ENCODE assay signal across 1 cellular context in the genomic region with DNA sequence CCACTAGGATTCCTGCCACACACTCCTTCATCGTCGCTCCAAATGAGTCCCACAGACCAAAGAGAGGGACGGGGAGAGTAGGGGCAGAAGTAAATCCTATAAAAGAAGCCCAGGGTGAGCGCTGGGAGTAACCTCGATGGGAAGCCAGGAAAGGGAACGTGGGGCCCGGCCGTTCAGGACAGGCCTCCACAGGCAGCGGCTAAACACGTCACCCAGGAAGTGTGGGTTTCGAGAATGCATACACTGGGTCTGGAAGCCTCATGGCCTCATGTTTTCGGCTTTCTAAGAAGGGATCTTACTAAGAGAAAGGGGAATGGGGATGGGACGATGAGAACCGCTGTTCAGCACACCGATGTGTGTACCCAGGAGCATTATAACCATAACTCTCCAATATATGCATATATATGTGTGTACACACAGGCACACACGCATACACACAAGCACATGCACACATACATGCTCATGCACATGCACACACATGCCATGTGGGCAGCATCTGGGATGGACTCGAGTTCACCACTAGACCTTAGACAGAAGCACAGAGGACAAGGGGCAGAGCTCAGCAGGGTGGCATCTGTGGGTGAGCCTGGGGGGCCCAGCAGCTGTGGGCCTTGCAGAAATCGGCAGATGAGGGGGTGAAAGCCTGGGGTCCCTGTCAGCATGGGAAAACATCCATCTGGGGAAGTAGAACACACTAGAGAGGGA.
TF ChIP-seq lines count a peak whose summit lies in the region.

No MANE protein-coding gene starts in this region.

TF ChIP-seq in K562, 482 proteins besides CTCF, POLR2A, EP300 and RAD21 (continued from another document):
- TF ChIP-seq, protein P1, sequence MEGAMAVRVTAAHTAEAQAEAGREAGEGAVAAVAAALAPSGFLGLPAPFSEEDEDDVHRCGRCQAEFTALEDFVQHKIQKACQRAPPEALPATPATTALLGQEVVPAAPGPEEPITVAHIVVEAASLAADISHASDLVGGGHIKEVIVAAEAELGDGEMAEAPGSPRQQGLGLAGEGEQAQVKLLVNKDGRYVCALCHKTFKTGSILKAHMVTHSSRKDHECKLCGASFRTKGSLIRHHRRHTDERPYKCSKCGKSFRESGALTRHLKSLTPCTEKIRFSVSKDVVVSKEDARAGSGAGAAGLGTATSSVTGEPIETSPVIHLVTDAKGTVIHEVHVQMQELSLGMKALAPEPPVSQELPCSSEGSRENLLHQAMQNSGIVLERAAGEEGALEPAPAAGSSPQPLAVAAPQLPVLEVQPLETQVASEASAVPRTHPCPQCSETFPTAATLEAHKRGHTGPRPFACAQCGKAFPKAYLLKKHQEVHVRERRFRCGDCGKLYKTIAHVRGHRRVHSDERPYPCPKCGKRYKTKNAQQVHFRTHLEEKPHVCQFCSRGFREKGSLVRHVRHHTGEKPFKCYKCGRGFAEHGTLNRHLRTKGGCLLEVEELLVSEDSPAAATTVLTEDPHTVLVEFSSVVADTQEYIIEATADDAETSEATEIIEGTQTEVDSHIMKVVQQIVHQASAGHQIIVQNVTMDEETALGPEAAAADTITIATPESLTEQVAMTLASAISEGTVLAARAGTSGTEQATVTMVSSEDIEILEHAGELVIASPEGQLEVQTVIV (CRISPR knock-in tag; IDR thresholded peaks at IDR 0.05; ENCODE audit: borderline replicate concordance) = no peak
- TF ChIP-seq, protein P2, sequence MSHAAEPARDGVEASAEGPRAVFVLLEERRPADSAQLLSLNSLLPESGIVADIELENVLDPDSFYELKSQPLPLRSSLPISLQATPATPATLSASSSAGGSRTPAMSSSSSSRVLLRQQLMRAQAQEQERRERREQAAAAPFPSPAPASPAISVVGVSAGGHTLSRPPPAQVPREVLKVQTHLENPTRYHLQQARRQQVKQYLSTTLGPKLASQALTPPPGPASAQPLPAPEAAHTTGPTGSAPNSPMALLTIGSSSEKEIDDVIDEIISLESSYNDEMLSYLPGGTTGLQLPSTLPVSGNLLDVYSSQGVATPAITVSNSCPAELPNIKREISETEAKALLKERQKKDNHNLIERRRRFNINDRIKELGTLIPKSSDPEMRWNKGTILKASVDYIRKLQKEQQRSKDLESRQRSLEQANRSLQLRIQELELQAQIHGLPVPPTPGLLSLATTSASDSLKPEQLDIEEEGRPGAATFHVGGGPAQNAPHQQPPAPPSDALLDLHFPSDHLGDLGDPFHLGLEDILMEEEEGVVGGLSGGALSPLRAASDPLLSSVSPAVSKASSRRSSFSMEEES (CRISPR knock-in tag; IDR thresholded peaks at IDR 0.05) = no peak
- TF ChIP-seq TOE1 (IDR thresholded peaks at IDR 0.05; ENCODE audit: borderline replicate concordance) = no peak
- TF ChIP-seq TOE1 (CRISPR knock-in tag; IDR thresholded peaks at IDR 0.05; ENCODE audit: borderline replicate concordance, low read depth) = no peak
- TF ChIP-seq FOXM1 (IDR thresholded peaks at IDR 0.05; ENCODE audit: low read depth) = no peak
- TF ChIP-seq FOXM1 (CRISPR knock-in tag; IDR thresholded peaks at IDR 0.05; ENCODE audit: low read depth) = no peak
- TF ChIP-seq ZNF695 (CRISPR knock-in tag; IDR thresholded peaks at IDR 0.05) = no peak
- TF ChIP-seq BDP1 (IDR thresholded peaks at IDR 0.05; ENCODE audit: insufficient read depth, insufficient read length) = no peak
- TF ChIP-seq, protein P3, sequence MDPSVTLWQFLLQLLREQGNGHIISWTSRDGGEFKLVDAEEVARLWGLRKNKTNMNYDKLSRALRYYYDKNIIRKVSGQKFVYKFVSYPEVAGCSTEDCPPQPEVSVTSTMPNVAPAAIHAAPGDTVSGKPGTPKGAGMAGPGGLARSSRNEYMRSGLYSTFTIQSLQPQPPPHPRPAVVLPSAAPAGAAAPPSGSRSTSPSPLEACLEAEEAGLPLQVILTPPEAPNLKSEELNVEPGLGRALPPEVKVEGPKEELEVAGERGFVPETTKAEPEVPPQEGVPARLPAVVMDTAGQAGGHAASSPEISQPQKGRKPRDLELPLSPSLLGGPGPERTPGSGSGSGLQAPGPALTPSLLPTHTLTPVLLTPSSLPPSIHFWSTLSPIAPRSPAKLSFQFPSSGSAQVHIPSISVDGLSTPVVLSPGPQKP (CRISPR knock-in tag; IDR thresholded peaks at IDR 0.05) = no peak
- TF ChIP-seq, protein P4, sequence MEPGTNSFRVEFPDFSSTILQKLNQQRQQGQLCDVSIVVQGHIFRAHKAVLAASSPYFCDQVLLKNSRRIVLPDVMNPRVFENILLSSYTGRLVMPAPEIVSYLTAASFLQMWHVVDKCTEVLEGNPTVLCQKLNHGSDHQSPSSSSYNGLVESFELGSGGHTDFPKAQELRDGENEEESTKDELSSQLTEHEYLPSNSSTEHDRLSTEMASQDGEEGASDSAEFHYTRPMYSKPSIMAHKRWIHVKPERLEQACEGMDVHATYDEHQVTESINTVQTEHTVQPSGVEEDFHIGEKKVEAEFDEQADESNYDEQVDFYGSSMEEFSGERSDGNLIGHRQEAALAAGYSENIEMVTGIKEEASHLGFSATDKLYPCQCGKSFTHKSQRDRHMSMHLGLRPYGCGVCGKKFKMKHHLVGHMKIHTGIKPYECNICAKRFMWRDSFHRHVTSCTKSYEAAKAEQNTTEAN (CRISPR knock-in tag; IDR thresholded peaks at IDR 0.05) = no peak
- TF ChIP-seq XRCC3 (IDR thresholded peaks at IDR 0.05) = no peak
- no peak for TF ChIP-seq POLR2AphosphoS2 (IDR thresholded peaks at IDR 0.05; ENCODE audit: low read length)
- no peak for TF ChIP-seq ZKSCAN8 (CRISPR knock-in tag; IDR thresholded peaks at IDR 0.05)
- no peak for TF ChIP-seq SP2 (IDR thresholded peaks at IDR 0.05; ENCODE audit: extremely low read depth, low read depth, low read length, poor library complexity, severe bottlenecking)
- no peak for TF ChIP-seq ZNF696 (CRISPR knock-in tag; conservative IDR thresholded peaks at IDR 0.05)
- no peak for TF ChIP-seq POLR2G (IDR thresholded peaks at IDR 0.05; ENCODE audit: low read depth, low read length)
- no peak for TF ChIP-seq RBM39 (optimal IDR thresholded peaks at IDR 0.05; ENCODE audit: low read depth, low read length)
- TF ChIP-seq, protein P5, sequence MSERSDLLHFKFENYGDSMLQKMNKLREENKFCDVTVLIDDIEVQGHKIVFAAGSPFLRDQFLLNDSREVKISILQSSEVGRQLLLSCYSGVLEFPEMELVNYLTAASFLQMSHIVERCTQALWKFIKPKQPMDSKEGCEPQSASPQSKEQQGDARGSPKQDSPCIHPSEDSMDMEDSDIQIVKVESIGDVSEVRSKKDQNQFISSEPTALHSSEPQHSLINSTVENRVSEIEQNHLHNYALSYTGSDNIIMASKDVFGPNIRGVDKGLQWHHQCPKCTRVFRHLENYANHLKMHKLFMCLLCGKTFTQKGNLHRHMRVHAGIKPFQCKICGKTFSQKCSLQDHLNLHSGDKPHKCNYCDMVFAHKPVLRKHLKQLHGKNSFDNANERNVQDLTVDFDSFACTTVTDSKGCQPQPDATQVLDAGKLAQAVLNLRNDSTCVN (CRISPR knock-in tag; IDR thresholded peaks at IDR 0.05) = no peak
- no peak for TF ChIP-seq SNRNP70 (optimal IDR thresholded peaks at IDR 0.05; ENCODE audit: low read depth, low read length)
